9 cellular contexts compared by ENCODE assay signal in the genomic region with DNA sequence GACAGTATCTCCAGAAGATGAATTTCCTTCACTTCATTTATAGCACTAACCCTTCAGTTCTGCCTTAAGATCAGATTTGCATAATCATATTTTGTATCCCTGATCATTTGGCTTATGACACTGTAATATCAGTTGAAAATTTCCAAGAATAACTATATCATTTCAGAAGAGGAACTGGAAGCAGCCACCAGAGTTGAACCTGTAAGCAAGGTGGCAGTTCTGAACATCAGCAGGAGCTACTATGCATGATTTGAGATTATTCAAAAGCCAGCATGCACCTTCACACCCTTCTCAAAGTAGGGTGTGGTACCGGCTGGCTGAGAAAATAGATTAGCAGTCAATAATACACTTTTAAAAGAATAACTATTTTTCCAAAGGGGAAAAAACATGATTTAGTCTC.
"Had no signal": no experiment of that assay in that cellular context is flagged by ENCODE, and none has a peak within 500 bp of the region (broad histone marks: within the 10 kb centered on the region; RNA-seq: fewer than 3 reads in every experiment).

No MANE protein-coding gene starts in this region.

- H3K9me3 Mint-ChIP-seq: GM23338 had no signal

- H3K4me2 ChIP-seq: GM23338 had no signal

- H3K36me3 ChIP-seq: HAP-1 had no signal

- H3K4me3 ChIP-seq: GM23338, HAP-1, K562 had no signal

- ATAC-seq: GM23338, HCT116, K562 had no signal

- FAIRE-seq: HTR-8/SVneo, K562 had no signal

- H2AFZ ChIP-seq: GM23338 had no signal

- H3K27ac Mint-ChIP-seq: GM23338, HFFc6 had no signal

- H3K9me3 ChIP-seq: HAP-1 had no signal

- H3K4me3 Mint-ChIP-seq: GM23338, HFFc6 had no signal

- DNase-seq: H7, HFFc6, IMR-90, KG1 had no signal
